Comparison of ENCODE assay signal across 8 cellular contexts in the genomic region with DNA sequence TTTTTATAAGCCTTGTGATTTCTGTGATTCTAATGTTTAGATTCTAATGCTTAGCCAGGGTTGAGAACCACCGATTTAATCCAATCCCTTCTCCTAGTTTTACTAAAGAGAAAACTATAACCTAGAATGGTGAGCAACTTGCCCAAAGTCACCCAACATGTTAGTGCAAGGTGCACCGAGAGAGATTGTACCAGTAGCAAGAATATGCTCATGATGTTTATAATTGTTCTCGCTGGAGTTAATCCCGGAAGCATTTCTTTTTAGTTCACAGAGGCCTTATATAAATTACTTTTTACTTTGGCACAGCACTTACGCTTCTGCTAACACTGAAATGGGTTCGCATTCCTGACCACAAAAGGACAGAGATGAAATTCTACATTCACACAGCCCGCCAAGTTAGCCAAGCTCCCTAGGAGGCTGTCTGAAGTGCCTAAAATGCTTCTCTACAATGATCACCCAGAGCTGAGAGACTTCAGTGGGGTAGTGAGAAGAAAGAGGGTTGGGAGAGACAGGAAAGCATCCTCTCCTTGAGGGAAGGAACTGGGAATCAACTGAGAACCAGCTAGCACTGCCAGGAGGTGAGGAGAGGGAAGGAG. TPM values are rescaled to one million over a fixed set of nuclear protein-coding genes. Genes with fewer than 3 reads are reported as not detected.
A peak's percentile ranks its signal among the peaks of the same experiment; 100 is the strongest.
DNase-seq lines count a peak whose midpoint lies in the region; ATAC-seq, FAIRE-seq and TF ChIP-seq lines count a peak whose summit lies in the region.

No MANE protein-coding gene starts in this region.

- peaks cover 46% of the 10 kb centered on the region for H3K4me1 ChIP-seq in lower lobe of right lung
- H3K4me1 ChIP-seq in upper lobe of right lung = peaks cover 38% of the 10 kb centered on the region

- peak overlapping the region; percentile 100 for H3K27ac Mint-ChIP-seq in activated naive CD4-positive, alpha-beta T cell treated with anti-CD3 and anti-CD28 coated beads, Interleukin-2, amount 50 U/mL, for 24 hours

- H3K27me3 ChIP-seq in lower lobe of right lung (ENCODE audit: low read depth) (no peaks in the 10 kb centered on the region), upper lobe of right lung (no peaks in the 10 kb centered on the region)

- no peaks in the 10 kb centered on the region for H3K9me3 ChIP-seq in lower lobe of right lung
- H3K9me3 ChIP-seq in upper lobe of right lung = no peaks in the 10 kb centered on the region

- H3K9me3 Mint-ChIP-seq in activated naive CD4-positive, alpha-beta T cell treated with anti-CD3 and anti-CD28 coated beads, Interleukin-2, amount 50 U/mL, for 24 hours = no peaks in the 10 kb centered on the region

- TF ChIP-seq POLR2A in H54 (IDR thresholded peaks at IDR 0.05; ENCODE audit: low read depth, low read length) = no peak

- peak overlapping the region; percentile 92 for H3K4me3 Mint-ChIP-seq in activated naive CD4-positive, alpha-beta T cell treated with anti-CD3 and anti-CD28 coated beads, Interleukin-2, amount 50 U/mL, for 24 hours

- no peak for ATAC-seq in lower lobe of right lung
- no peak for ATAC-seq in upper lobe of right lung
- ATAC-seq in GM19328 (IDR thresholded peaks at IDR 0.05; ENCODE audit: unreplicated experiment) = no peak
- ATAC-seq in esophagus mucosa = no peak

- H3K4me3 ChIP-seq in lower lobe of right lung (peak overlapping the region; percentile 78), upper lobe of right lung (peak overlapping the region; percentile 85)

- H3K4me1 Mint-ChIP-seq in activated naive CD4-positive, alpha-beta T cell treated with anti-CD3 and anti-CD28 coated beads, Interleukin-2, amount 50 U/mL, for 24 hours = peaks cover 31% of the 10 kb centered on the region

- no peak for FAIRE-seq in H54 (lab: Jason Lieb, UNC)

- no peaks in the 10 kb centered on the region for H3K27me3 Mint-ChIP-seq in activated naive CD4-positive, alpha-beta T cell treated with anti-CD3 and anti-CD28 coated beads, Interleukin-2, amount 50 U/mL, for 24 hours

- H3K36me3 ChIP-seq in lower lobe of right lung = peaks cover 16% of the 10 kb centered on the region
- H3K36me3 ChIP-seq in upper lobe of right lung = peaks cover 5% of the 10 kb centered on the region

- TF ChIP-seq CTCF in lower lobe of right lung (IDR thresholded peaks at IDR 0.05) = no peak
- TF ChIP-seq CTCF in upper lobe of right lung (IDR thresholded peaks at IDR 0.05) = no peak

- no peaks in the 10 kb centered on the region for H3K36me3 Mint-ChIP-seq in activated naive CD4-positive, alpha-beta T cell treated with anti-CD3 and anti-CD28 coated beads, Interleukin-2, amount 50 U/mL, for 24 hours

- DNase-seq in activated naive CD4-positive, alpha-beta T cell treated with anti-CD3 and anti-CD28 coated beads, Interleukin-2, amount 50 U/mL, for 16 hours = no peak
- DNase-seq in astrocyte of the hippocampus (ENCODE audit: low read depth, low spot score) = peak; percentile 40
- no peak for DNase-seq in lower lobe of right lung
- no peak for DNase-seq in upper lobe of right lung
- no peak for DNase-seq in H54 (ENCODE audit: insufficient read length, low spot score)

- intact Hi-C loops in lower lobe of right lung (cut with DNase I) = no loop called here
- intact Hi-C loops in upper lobe of right lung (cut with DNase I) = no loop called here

- H3K27ac ChIP-seq in lower lobe of right lung (peak overlapping the region; percentile 90), upper lobe of right lung (peak overlapping the region; percentile 92)

RNA-seq across cellular contexts. Expression of gene BLOC1S1, which starts 0.6 kb away (rescaled TPM):
- total RNA-seq in lower lobe of right lung (134 TPM), upper lobe of right lung (129 TPM), esophagus mucosa (109 TPM)

RNA-seq across cellular contexts. Expression of gene RDH5, which starts 4.9 kb away (rescaled TPM):
- total RNA-seq in lower lobe of right lung = 11.1 TPM
- total RNA-seq in upper lobe of right lung = 6.0 TPM
- total RNA-seq in esophagus mucosa = 0.92 TPM

RNA-seq across cellular contexts. Expression of gene ITGA7, which starts 7.6 kb away (rescaled TPM):
- total RNA-seq in lower lobe of right lung (17.5 TPM), upper lobe of right lung (14.7 TPM), esophagus mucosa (6.7 TPM)

RNA-seq across cellular contexts. Expression of gene CD63, which starts 13.5 kb away (rescaled TPM):
- 1,142 TPM for total RNA-seq in lower lobe of right lung
- 1,158 TPM for total RNA-seq in upper lobe of right lung
- 253 TPM for total RNA-seq in esophagus mucosa

RNA-seq across cellular contexts. Expression of gene GDF11, which starts 27.7 kb away (rescaled TPM):
- total RNA-seq in lower lobe of right lung (3.8 TPM), upper lobe of right lung (5.8 TPM), esophagus mucosa (1.2 TPM)
